ENCODE assay signal across 18 cellular contexts in genomic region chr20:49582413-49583334, GRCh38. TPM values are rescaled to one million over a fixed set of nuclear protein-coding genes. Genes with fewer than 3 reads are reported as not detected.
DNase-seq lines count a peak whose midpoint lies in the region; ATAC-seq, FAIRE-seq and TF ChIP-seq lines count a peak whose summit lies in the region.
"Had no signal": no experiment of that assay in that cellular context is flagged by ENCODE, and none has a peak within 500 bp of the region (broad histone marks: within the 10 kb centered on the region; RNA-seq: fewer than 3 reads in every experiment).

No MANE protein-coding gene starts in this region.

- TF ChIP-seq CTCF in A549 (IDR thresholded peaks at IDR 0.05) = no peak
- no peak for TF ChIP-seq CTCF in K562 (IDR thresholded peaks at IDR 0.05 in 2 of 3, conservative IDR thresholded peaks at IDR 0.05 in 1 of 3; ENCODE audit: insufficient read depth in 2 of 3, low read depth in 1 of 3, low read length in 3 of 3)
- no peak for TF ChIP-seq CTCF in osteocyte (IDR thresholded peaks at IDR 0.05)

- H3K4me3 ChIP-seq in A549 (no peak overlapping the region), GM23248 (no peak overlapping the region), K562 (no peak overlapping the region)
- H3K4me3 ChIP-seq: body of pancreas, prostate gland, tibial nerve had no signal

- TF ChIP-seq EP300 in A549 (IDR thresholded peaks at IDR 0.05) = no peak
- TF ChIP-seq EP300 in K562 (IDR thresholded peaks at IDR 0.05; ENCODE audit: low read length) = no peak

- TF ChIP-seq RAD21 in A549 (conservative IDR thresholded peaks at IDR 0.05 in 1 of 2, IDR thresholded peaks at IDR 0.05 in 1 of 2) (no peak), K562 (CRISPR knock-in tag; conservative IDR thresholded peaks at IDR 0.05 in 1 of 2, IDR thresholded peaks at IDR 0.05 in 1 of 2) (no peak)

- no peak overlapping the region for H3K9ac ChIP-seq in GM23248
- H3K9ac ChIP-seq in K562 (ENCODE audit: insufficient read depth in 1 of 2, low read depth in 2 of 2, low read length in 2 of 2) = no peak overlapping the region

- peaks cover 53% of the 10 kb centered on the region for H3F3A ChIP-seq in GM23248 (ENCODE audit: insufficient read depth)

- no peaks in the 10 kb centered on the region for H3K9me2 ChIP-seq in GM23248 (ENCODE audit: insufficient read depth)

- H3K27me3 Mint-ChIP-seq in osteocyte (ENCODE audit: unreplicated experiment) = no peaks in the 10 kb centered on the region
- H3K27me3 Mint-ChIP-seq in activated CD4-positive, alpha-beta T cell treated with anti-CD3 and anti-CD28 coated beads, Interleukin-2, amount 10 ng/mL, durations not matched to agents 7 days and 5 days = peaks cover 21% of the 10 kb centered on the region

- peaks cover 11% of the 10 kb centered on the region for H3K9me3 ChIP-seq in A549
- H3K9me3 ChIP-seq in GM23248 (ENCODE audit: low read depth) = no peaks in the 10 kb centered on the region
- peaks cover 7% of the 10 kb centered on the region; the same call in 1 of the 2 replicates for H3K9me3 ChIP-seq in K562 (replicated peaks; ENCODE audit: control insufficient read depth, insufficient read depth, low read depth, low read length)
- H3K9me3 ChIP-seq: body of pancreas, prostate gland had no signal

- H2AFZ ChIP-seq in GM23248 (no peak overlapping the region), K562 (ENCODE audit: low read depth, low read length) (no peak overlapping the region)

- BruUV-seq in K562 (replicated peaks; lab: Mats Ljungman, UMichigan) = no TSS peak

- H4K20me1 ChIP-seq in GM23248 (ENCODE audit: insufficient read depth) (no peaks in the 10 kb centered on the region), K562 (replicated peaks; ENCODE audit: control insufficient read depth, insufficient read depth, low read length) (0 out of 2 replicates have a peak, but pooled peaks cover 8% of the 10 kb centered on the region)

- H3K4me1 ChIP-seq in A549 (peaks cover 52% of the 10 kb centered on the region), GM23248 (ENCODE audit: insufficient read depth) (peaks cover 60% of the 10 kb centered on the region), K562 (replicated peaks in 1 of 2; ENCODE audit: control insufficient read depth in 2 of 2, insufficient read depth in 2 of 2, low read length in 2 of 2) (peaks cover 3 to 8% of the 10 kb centered on the region in 2 experiments; a peak in 4 of 5 replicates)

- no peak overlapping the region for H3K4me3 Mint-ChIP-seq in osteocyte (ENCODE audit: unreplicated experiment)
- H3K4me3 Mint-ChIP-seq in activated CD4-positive, alpha-beta T cell treated with anti-CD3 and anti-CD28 coated beads, Interleukin-2, amount 10 ng/mL, durations not matched to agents 7 days and 5 days = no peak overlapping the region
- H3K4me3 Mint-ChIP-seq: activated T-cell treated with anti-CD3 and anti-CD28 coated beads, Interleukin-2, amount 50 U/mL, for 4 hours; stimulated activated naive CD8-positive, alpha-beta T cell treated with anti-CD3 and anti-CD28 coated beads, Interleukin-15, Interleukin-2, amounts not matched to agents 100 ng/mL and 50 ng/mL, for 24 hours had no signal

- POLR2A ChIA-PET in A549 (lab: Yijun Ruan, JAX) (interaction anchor here (0.6 kb wide), 1 partner anchor 93 kb away, joined by 6 read pairs; no protein-coding TSS in a partner anchor), K562 (lab: Yijun Ruan, JAX) (no interaction called here)
- POLR2A ChIA-PET in activated CD4-positive, alpha-beta T cell treated with anti-CD3 and anti-CD28 coated beads, Interleukin-2, amount 10 ng/mL, durations not matched to agents 7 days and 5 days (lab: Charles Lee) = no interaction called here

- intact Hi-C loops in K562 (cut with micrococcal nuclease) = no loop called here

- 94% methylated on average over 10 of the region's 10 CpGs for WGBS in A549 (ENCODE audit: missing lambda C conversion rate)
- 98% methylated on average over 10 of the region's 10 CpGs for WGBS in GM23248 (ENCODE audit: low coverage in 1 of 2, low lambda C conversion rate in 2 of 2, missing lambda C conversion rate in 2 of 2), 2 experiments
- WGBS in K562 (ENCODE audit: insufficient coverage, low coverage, missing lambda C conversion rate) = 46% methylated on average over 10 of the region's 10 CpGs

- in situ Hi-C loops in GM23248 (cut with MboI) = no loop called here
- in situ Hi-C loops in K562 (cut with MboI) = no loop called here

- H3K4me1 Mint-ChIP-seq in osteocyte (ENCODE audit: unreplicated experiment) = peaks cover 85% of the 10 kb centered on the region
- H3K4me1 Mint-ChIP-seq in activated CD4-positive, alpha-beta T cell treated with anti-CD3 and anti-CD28 coated beads, Interleukin-2, amount 10 ng/mL, durations not matched to agents 7 days and 5 days = peaks cover 30% of the 10 kb centered on the region

- H3K36me3 ChIP-seq in GM23248 (ENCODE audit: low read depth) (no peaks in the 10 kb centered on the region), K562 (ENCODE audit: control insufficient read depth, insufficient read depth, low read length) (no peaks in the 10 kb centered on the region)
- H3K36me3 ChIP-seq: prostate gland, tibial nerve had no signal

- H3K27me3 ChIP-seq in GM23248 (replicated peaks; ENCODE audit: insufficient read depth) = no peaks in the 10 kb centered on the region
- H3K27me3 ChIP-seq in K562 (ENCODE audit: control insufficient read depth in 2 of 2, insufficient read depth in 2 of 2, low read length in 2 of 2) = peaks cover 35 to 44% of the 10 kb centered on the region in 2 experiments
- H3K27me3 ChIP-seq: body of pancreas, tibial nerve had no signal

- DNase-seq in A549 (ENCODE audit: low read depth in 1 of 2, low spot score in 1 of 2) (no peak), GM23248 (no peak), K562 (ENCODE audit: extremely low read depth in 1 of 4, low spot score in 3 of 4) (no peak), osteocyte (ENCODE audit: extremely low spot score, unreplicated experiment) (no peak), putamen (ENCODE audit: low spot score) (no peak), HuH-7 (ENCODE audit: low spot score) (no peak)
- DNase-seq in activated CD4-positive, alpha-beta T cell treated with anti-CD3 and anti-CD28 coated beads, Interleukin-2, amount 10 ng/mL, durations not matched to agents 7 days and 5 days = no peak
- DNase-seq: activated gamma-delta T cell treated with Interleukin-2 at 50 U/mL for 16 hours; activated T-cell treated with anti-CD3 and anti-CD28 coated beads, Interleukin-2, amount 50 U/mL, for 4 hours; H7; NCI-H1105 treated with DMSO at 0.1 percent for 48 hours had no signal

- H3K79me2 ChIP-seq in GM23248 (ENCODE audit: insufficient read depth) (no peaks in the 10 kb centered on the region), K562 (ENCODE audit: control insufficient read depth, insufficient read depth, low read length) (no peaks in the 10 kb centered on the region)

- no peaks in the 10 kb centered on the region for H3K36me3 Mint-ChIP-seq in osteocyte (ENCODE audit: unreplicated experiment)
- H3K36me3 Mint-ChIP-seq in activated CD4-positive, alpha-beta T cell treated with anti-CD3 and anti-CD28 coated beads, Interleukin-2, amount 10 ng/mL, durations not matched to agents 7 days and 5 days (ENCODE audit: low read depth) = peaks cover 19% of the 10 kb centered on the region

- peaks cover 4% of the 10 kb centered on the region for H3K9me3 Mint-ChIP-seq in osteocyte (ENCODE audit: unreplicated experiment)
- H3K9me3 Mint-ChIP-seq in activated CD4-positive, alpha-beta T cell treated with anti-CD3 and anti-CD28 coated beads, Interleukin-2, amount 10 ng/mL, durations not matched to agents 7 days and 5 days = peaks cover 8% of the 10 kb centered on the region

- H3K27ac Mint-ChIP-seq in osteocyte (ENCODE audit: unreplicated experiment) = peak overlapping the region; percentile 52
- no peak overlapping the region for H3K27ac Mint-ChIP-seq in activated CD4-positive, alpha-beta T cell treated with anti-CD3 and anti-CD28 coated beads, Interleukin-2, amount 10 ng/mL, durations not matched to agents 7 days and 5 days
- H3K27ac Mint-ChIP-seq: stimulated activated naive CD8-positive, alpha-beta T cell treated with anti-CD3 and anti-CD28 coated beads, Interleukin-15, Interleukin-2, amounts not matched to agents 100 ng/mL and 50 ng/mL, for 24 hours had no signal

- ATAC-seq in A549 = no peak
- ATAC-seq in K562 = no peak
- no peak for ATAC-seq in GM18861 (IDR thresholded peaks at IDR 0.05; ENCODE audit: unreplicated experiment)
- ATAC-seq: activated T-cell treated with anti-CD3 and anti-CD28 coated beads, Interleukin-2, amount 50 U/mL, for 4 hours had no signal

- peak overlapping the region; percentile 84 to 88 for H3K27ac ChIP-seq in A549
- peak overlapping the region; percentile 76 for H3K27ac ChIP-seq in GM23248
- no peak overlapping the region for H3K27ac ChIP-seq in K562 (ENCODE audit: extremely low read depth, low read depth, low read length)
- H3K27ac ChIP-seq: epithelial cell of prostate had no signal

- no peaks in the 10 kb centered on the region for H3K9me1 ChIP-seq in K562 (ENCODE audit: control insufficient read depth, insufficient read depth, low read length)

- FAIRE-seq in A549 (lab: Jason Lieb, UNC) = no peak
- FAIRE-seq in K562 (lab: Jason Lieb, UNC) = no peak
- FAIRE-seq: G401.6 had no signal

- no peak for TF ChIP-seq POLR2A in A549 (IDR thresholded peaks at IDR 0.05; ENCODE audit: low read length)
- TF ChIP-seq POLR2A in K562 (conservative IDR thresholded peaks at IDR 0.05) = no peak

- CTCF ChIA-PET in A549 (lab: Yijun Ruan, JAX) = interaction anchor here (0.6 to 10.2 kb wide), 9 partner anchors 12 to 263 kb away, joined by 3 to 115 read pairs (median 4); no protein-coding TSS in a partner anchor
- CTCF ChIA-PET in K562 (lab: Yijun Ruan, JAX; ENCODE audit: low intra/inter-chr PET ratio) = interaction anchor here (0.6 kb wide), 1 partner anchor 9 kb away, joined by 3 read pairs; no protein-coding TSS in a partner anchor
- CTCF ChIA-PET in activated CD4-positive, alpha-beta T cell treated with anti-CD3 and anti-CD28 coated beads, Interleukin-2, amount 10 ng/mL, durations not matched to agents 7 days and 5 days (lab: Charles Lee) = interaction anchor here (1.2 to 3.5 kb wide), 5 partner anchors 7 to 85 kb away, joined by 3 to 16 read pairs (median 4); no protein-coding TSS in a partner anchor

- H3K4me2 ChIP-seq in A549 = peak overlapping the region; percentile 64
- no peak overlapping the region for H3K4me2 ChIP-seq in GM23248 (ENCODE audit: unreplicated experiment)
- no peak overlapping the region for H3K4me2 ChIP-seq in K562 (ENCODE audit: insufficient read depth, low read length)

RNA-seq across cellular contexts. Expression of gene PTGIS, which starts 14.7 kb away (rescaled TPM):
- 0.03 and 0.07 TPM in 2 replicates for polyA plus RNA-seq in A549 (2011; rRNA removed)
- 0.01 and 0.05 TPM in 2 replicates for polyA plus RNA-seq in A549 (2012; cell fraction: cytosol; rRNA removed)
- 0.01 and 0.11 TPM in 2 replicates for polyA plus RNA-seq in A549 (2012; cell fraction: nucleus; rRNA removed)
- polyA plus RNA-seq in A549 (2017; fragmentation: RNase III; extraction: RNeasy Plus Mini Kit Qiagen cat#74134 plus additional on column Dnase treatment) = 0.04 to 0.05 TPM (median 0.04 TPM) in 3 replicates
- polyA minus RNA-seq in A549 (2011; rRNA and poly(A)+ RNA removed) = 0.04 and 0.24 TPM in 2 replicates
- 178 and 192 TPM in 2 replicates for total RNA-seq in GM23248 (2014; rRNA removed; shearing (Covaris generic))
- polyA plus RNA-seq in GM23248 (2016; fragmentation: Nextera tagmentation; extraction: Ambion mirVana) = 109 and 114 TPM in 2 replicates
- not detected in 2 replicates for total RNA-seq in K562 (2011; cell fraction: chromatin; rRNA removed; ENCODE audit: low replicate concordance)
- not detected in 2 replicates for total RNA-seq in K562 (2011; cell fraction: nucleolus; rRNA removed)
- not detected in 2 replicates for total RNA-seq in K562 (2011; cell fraction: nucleoplasm; rRNA removed)
- total RNA-seq in K562 (2014; rRNA removed) = not detected in 2 replicates
- total RNA-seq in K562 (2014; rRNA removed; fragmentation: Illumina TruSeq; extraction: Trizol) = not detected in 2 replicates
- not detected in 2 replicates for total RNA-seq in K562 (2015; rRNA removed; fragmentation: Illumina TruSeq; extraction: Trizol)
- total RNA-seq in K562 (2021) = 0.16 TPM in 1 of 2 replicates, not detected in the other
- polyA plus RNA-seq in K562 (2011; rRNA removed) = not detected in 2 replicates
- 0.01 TPM in 1 of 2 replicates, not detected in the other for polyA plus RNA-seq in K562 (2011; cell fraction: cytosol; rRNA removed)
- polyA plus RNA-seq in K562 (2011; cell fraction: nucleus; rRNA removed) = not detected in 2 replicates
- polyA plus RNA-seq in K562 (2012) = not detected in 2 replicates
- not detected in 2 replicates for polyA plus RNA-seq in K562 (2014; fragmentation: Illumina TruSeq; extraction: Trizol)
- polyA plus RNA-seq in K562 (2014; fragmentation: Nextera tagmentation; extraction: Ambion mirVana) = not detected
- not detected in 2 replicates for polyA plus RNA-seq in K562 (2014; rRNA removed)
- polyA minus RNA-seq in K562 (2011; rRNA and poly(A)+ RNA removed) = not detected in 2 replicates
- polyA minus RNA-seq in K562 (2011; cell fraction: cytosol; rRNA and poly(A)+ RNA removed) = not detected in 2 replicates
- polyA minus RNA-seq in K562 (2011; cell fraction: nucleus; rRNA and poly(A)+ RNA removed) = not detected in 2 replicates
- total RNA-seq in osteocyte = 67.6 and 72.1 TPM in 2 replicates
- under 1 TPM; 0.40 to 0.62 TPM for total RNA-seq in activated CD4-positive, alpha-beta T cell treated with anti-CD3 and anti-CD28 coated beads, Interleukin-2, amount 10 ng/mL, durations not matched to agents 7 days and 5 days

Comparison
In these comparisons a context has a peak if more than half of its experiments do, and no peak if none do; other contexts are left out.
1. RNA of gene PTGIS, which starts 14.7 kb away (total RNA-seq): 178 to 192 TPM in GM23248 and 67.6 to 72.1 TPM in osteocyte; 0.40 to 0.62 TPM in activated CD4-positive, alpha-beta T cell treated with anti-CD3 and anti-CD28 coated beads, Interleukin-2, amount 10 ng/mL, durations not matched to agents 7 days and 5 days and 0.16 TPM in K562; every median in the first group is over 10 times any median in the second.
2. Of the 35 proteins assayed by ChIP-seq in both K562 and A549: peak only in K562: none; only in A549: KDM1A; in both: none; in neither: 34.